Comparison of ENCODE assay signal across 8 cellular contexts in the genomic region with DNA sequence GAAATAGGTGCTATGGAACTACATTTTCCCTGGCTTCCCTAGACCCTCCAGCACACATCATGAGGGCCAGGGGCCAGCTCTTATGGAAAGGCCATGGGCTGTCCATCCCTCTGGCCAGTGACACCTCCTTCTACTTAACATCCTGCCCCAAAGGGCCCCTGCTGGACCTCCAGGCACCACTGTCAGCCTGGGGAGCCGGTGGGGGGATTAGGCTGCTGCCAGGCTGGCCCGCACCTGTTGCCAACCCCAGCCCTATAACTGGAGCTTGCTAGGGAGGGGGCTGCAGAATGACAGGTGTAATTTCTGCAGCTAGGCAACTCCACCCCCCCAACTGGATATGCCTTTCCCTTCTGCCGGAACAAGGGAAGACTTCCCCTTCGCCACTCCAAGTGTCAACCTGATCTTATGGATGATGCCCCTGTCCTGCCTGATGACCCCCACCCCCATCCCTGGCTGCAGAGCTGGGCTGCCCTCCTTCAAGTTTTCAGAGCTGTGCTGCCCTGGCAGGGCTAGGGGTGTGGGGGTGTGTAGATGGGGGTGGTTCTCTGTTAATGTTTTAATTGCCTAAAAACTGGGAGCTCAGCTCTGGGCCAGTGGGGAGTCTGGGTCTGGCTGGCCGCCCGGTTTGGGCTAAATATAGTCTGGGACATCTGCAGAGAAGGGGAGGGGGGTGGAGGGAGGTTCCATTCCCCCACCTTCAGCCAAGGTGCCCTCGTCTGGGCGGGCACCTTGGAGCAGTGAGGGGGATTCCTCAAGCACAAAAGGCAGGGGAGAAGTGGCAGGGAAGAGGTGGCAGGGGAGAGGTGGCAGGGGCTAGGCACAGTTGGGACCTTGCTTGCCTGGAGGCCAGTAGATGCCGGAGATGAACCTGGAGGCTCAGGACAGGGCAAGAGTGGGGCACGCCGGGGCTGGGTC. TPM values are rescaled to one million over a fixed set of nuclear protein-coding genes. Genes with fewer than 3 reads are reported as not detected.
A peak's percentile ranks its signal among the peaks of the same experiment; 100 is the strongest.
DNase-seq lines count a peak whose midpoint lies in the region; ATAC-seq, FAIRE-seq and TF ChIP-seq lines count a peak whose summit lies in the region.

No MANE protein-coding gene starts in this region.

- peak overlapping the region; percentile 92 for H2BK120ac ChIP-seq in IMR-90 (ENCODE audit: low read depth, low read length)

- H3K36me3 Mint-ChIP-seq in brain (no peaks in the 10 kb centered on the region), mesothelial cell of epicardium (no peaks in the 10 kb centered on the region)

- FAIRE-seq in A549 (lab: Jason Lieb, UNC) = no peak

- TF ChIP-seq EP300 in A549 (IDR thresholded peaks at IDR 0.05) = no peak

- peak overlapping the region; percentile 98 for H2AK9ac ChIP-seq in IMR-90 (replicated peaks; ENCODE audit: low read depth, low read length, poor library complexity)

- peak overlapping the region; percentile 35; the same call in 1 of the 2 replicates for H3K56ac ChIP-seq in IMR-90 (ENCODE audit: extremely low read depth, insufficient read depth, low read length)

- H4K8ac ChIP-seq in IMR-90 (ENCODE audit: low read depth in 2 of 2, low read length in 2 of 2) = peak overlapping the region; percentile 83 to 99

- peak overlapping the region; percentile 90 for H2BK5ac ChIP-seq in IMR-90 (ENCODE audit: low read depth, low read length, poor library complexity, severe bottlenecking)

- H3K4me2 ChIP-seq in A549 (peak overlapping the region; percentile 99), IMR-90 (ENCODE audit: low read depth, low read length) (peak overlapping the region; percentile 87)

- no peak for TF ChIP-seq CTCF in A549 (IDR thresholded peaks at IDR 0.05)
- TF ChIP-seq CTCF in IMR-90 (conservative IDR thresholded peaks at IDR 0.05; ENCODE audit: low read depth, low read length) = no peak
- no peak for TF ChIP-seq CTCF in brain (conservative IDR thresholded peaks at IDR 0.05)
- TF ChIP-seq CTCF in mesothelial cell of epicardium (IDR thresholded peaks at IDR 0.05; ENCODE audit: unreplicated experiment) = no peak

- H3K79me1 ChIP-seq in IMR-90 (ENCODE audit: low read depth in 1 of 2, low read length in 2 of 2) = peaks cover 17 to 92% of the 10 kb centered on the region in 2 experiments

- H2BK20ac ChIP-seq in IMR-90 (ENCODE audit: low read depth, low read length) = peak overlapping the region; percentile 78

- intact Hi-C loops in IMR-90 (cut with micrococcal nuclease) = no loop called here

- H3K9me3 Mint-ChIP-seq in brain (no peaks in the 10 kb centered on the region), mesothelial cell of epicardium (no peaks in the 10 kb centered on the region)

- TF ChIP-seq POLR2A in A549 (IDR thresholded peaks at IDR 0.05; ENCODE audit: low read length) (no peak), IMR-90 (IDR thresholded peaks at IDR 0.05; ENCODE audit: low read depth, low read length) (no peak)

- peak overlapping the region; percentile 49 for H3K9ac ChIP-seq in IMR-90 (ENCODE audit: low read depth, low read length)

- H3K23ac ChIP-seq in IMR-90 (ENCODE audit: low read depth, low read length) = peak overlapping the region; percentile 98

- CTCF ChIA-PET in A549 (lab: Yijun Ruan, JAX) (interaction anchor here (39.2 to 50.4 kb wide), 2 partner anchors 19 to 36 kb away, joined by 1069 to 2395 read pairs; a partner anchor contains a TSS), IMR-90 (lab: Yijun Ruan, JAX) (interaction anchor here (1.1 to 2.1 kb wide), 2 partner anchors 17 to 19 kb away, joined by 3 to 6 read pairs; no protein-coding TSS in a partner anchor)

- H3K27ac Mint-ChIP-seq in brain (peak overlapping the region; percentile 31 to 96 (median 88)), mesothelial cell of epicardium (peak overlapping the region; percentile 94)

- H3K9me1 ChIP-seq in IMR-90 (ENCODE audit: insufficient read depth, low read length) = peaks cover 39% of the 10 kb centered on the region

- H3K4ac ChIP-seq in IMR-90 (ENCODE audit: low read depth, low read length) = peak overlapping the region; percentile 98

- H3K36me3 ChIP-seq in IMR-90 (ENCODE audit: control insufficient read depth, insufficient read depth, low read length) = no peaks in the 10 kb centered on the region

- H3K4me3 Mint-ChIP-seq in brain (peak overlapping the region; percentile 28 to 98 (median 90)), mesothelial cell of epicardium (peak overlapping the region; percentile 15)

- H4K91ac ChIP-seq in IMR-90 (ENCODE audit: insufficient read depth, low read depth, low read length) = peak overlapping the region; percentile 96

- H3K4me3 ChIP-seq in A549 = peak overlapping the region; percentile 9; the same call in 1 of the 3 replicates
- peak overlapping the region; percentile 14 for H3K4me3 ChIP-seq in IMR-90 (ENCODE audit: insufficient read depth, low read depth, low read length)

- TF ChIP-seq RAD21 in A549 (conservative IDR thresholded peaks at IDR 0.05 in 1 of 2, IDR thresholded peaks at IDR 0.05 in 1 of 2) (no peak), IMR-90 (IDR thresholded peaks at IDR 0.05; ENCODE audit: low read length) (no peak)

- BruUV-seq in IMR-90 (replicated peaks; lab: Mats Ljungman, UMichigan) = no TSS peak

- dilution Hi-C loops in IMR-90 (cut with HindIII; ENCODE audit: low sequenced_read_pairs, unreplicated experiment) = no loop called here

- H3K27me3 Mint-ChIP-seq in brain = no peaks in the 10 kb centered on the region
- H3K27me3 Mint-ChIP-seq in mesothelial cell of epicardium (ENCODE audit: low read depth) = no peaks in the 10 kb centered on the region

- ATAC-seq in A549 = no peak
- no peak for ATAC-seq in IMR-90 (ENCODE audit: low read depth)
- ATAC-seq in GM21360 (IDR thresholded peaks at IDR 0.05; ENCODE audit: unreplicated experiment) = no peak
- no peak for ATAC-seq in GM18868 (IDR thresholded peaks at IDR 0.05; ENCODE audit: unreplicated experiment)

- peaks cover 65% of the 10 kb centered on the region for H4K20me1 ChIP-seq in IMR-90 (ENCODE audit: insufficient read depth, low read length)

- no peaks in the 10 kb centered on the region for H3K27me3 ChIP-seq in IMR-90 (ENCODE audit: control insufficient read depth, insufficient read depth, low read length)

- peak overlapping the region; percentile 99 for H2AK5ac ChIP-seq in IMR-90 (ENCODE audit: low read depth, low read length)

- peak overlapping the region; percentile 96 for H3K14ac ChIP-seq in IMR-90 (replicated peaks; ENCODE audit: low read depth, low read length)

- H3K4me1 ChIP-seq in A549 (peaks cover 87% of the 10 kb centered on the region), IMR-90 (ENCODE audit: control insufficient read depth, insufficient read depth, low read length) (peaks cover 59% of the 10 kb centered on the region)

- in situ Hi-C loops in IMR-90 (cut with MboI; ENCODE audit: low sequenced_read_pairs) = no loop called here

- POLR2A ChIA-PET in A549 (lab: Yijun Ruan, JAX) (interaction anchor here (1.4 kb wide), 1 partner anchor 19 kb away, joined by 3 read pairs; no protein-coding TSS in a partner anchor), IMR-90 (lab: Charles Lee; ENCODE audit: unreplicated experiment) (no interaction called here)

- peak overlapping the region; percentile 67 to 95 for H3K27ac ChIP-seq in A549
- peak overlapping the region; percentile 78 for H3K27ac ChIP-seq in IMR-90 (ENCODE audit: insufficient read depth, low read length)

- peak overlapping the region; percentile 92 for H2AFZ ChIP-seq in IMR-90 (replicated peaks; ENCODE audit: low read length, poor library complexity)

- peak overlapping the region; percentile 75 for H3K18ac ChIP-seq in IMR-90 (ENCODE audit: low read depth, low read length)

- H2BK15ac ChIP-seq in IMR-90 (ENCODE audit: low read depth, low read length) = peak overlapping the region; percentile 79; the same call in 2 of the 3 replicates

- H3K9me3 ChIP-seq in A549 (no peaks in the 10 kb centered on the region), IMR-90 (ENCODE audit: control insufficient read depth, insufficient read depth, low read length) (no peaks in the 10 kb centered on the region)

- H4K5ac ChIP-seq in IMR-90 (ENCODE audit: low read depth, low read length) = peak overlapping the region; percentile 87

- peaks cover 88% of the 10 kb centered on the region for H3K4me1 Mint-ChIP-seq in brain
- H3K4me1 Mint-ChIP-seq in mesothelial cell of epicardium = peaks cover 65% of the 10 kb centered on the region

- DNase-seq in A549 (ENCODE audit: low read depth in 1 of 2, low spot score in 1 of 2) (no peak), IMR-90 (no peak), mesothelial cell of epicardium (ENCODE audit: low spot score in 2 of 2, unreplicated experiment in 2 of 2) (no peak), COLO668 (lab: John Stamatoyannopoulos, UW; ENCODE audit: unreplicated experiment) (no peak), GOT3 (lab: John Stamatoyannopoulos, UW) (no peak)

- 71% methylated on average over 11 of the region's 11 CpGs for WGBS in A549 (ENCODE audit: missing lambda C conversion rate)
- no CpG with 5 or more reads among the region's 11 CpGs for WGBS in IMR-90 (ENCODE audit: extremely low coverage in 2 of 2, insufficient read length in 1 of 2), 2 experiments

RNA-seq across cellular contexts. Expression of a gene that starts 12.8 kb away (rescaled TPM):
- polyA plus RNA-seq in A549 (2011; rRNA removed) (8.6 and 9.9 TPM in 2 replicates), A549 (2017; fragmentation: RNase III; extraction: RNeasy Plus Mini Kit Qiagen cat#74134 plus additional on column Dnase treatment) (17.2 to 18.5 TPM (median 17.9 TPM) in 3 replicates), IMR-90 (2012; rRNA removed) (12.7 and 13.6 TPM in 2 replicates), brain (ENCODE audit: insufficient read depth, low read depth, low replicate concordance) (26.2 TPM)
- 6.5 and 11.0 TPM in 2 replicates for polyA plus RNA-seq in A549 (2012; cell fraction: cytosol; rRNA removed)
- polyA plus RNA-seq in A549 (2012; cell fraction: nucleus; rRNA removed) = 17.6 and 21.1 TPM in 2 replicates
- polyA minus RNA-seq in A549 (2011; rRNA and poly(A)+ RNA removed) = 11.6 and 12.9 TPM in 2 replicates
- total RNA-seq in IMR-90 (2012; rRNA removed) (7.2 and 9.0 TPM in 2 replicates), mesothelial cell of epicardium (74.0 to 80.8 TPM (median 79.6 TPM) in 3 replicates)
- 11.3 and 18.9 TPM in 2 replicates for polyA plus RNA-seq in IMR-90 (2012; cell fraction: cytosol; rRNA removed)
- 11.5 and 14.7 TPM in 2 replicates for polyA plus RNA-seq in IMR-90 (2012; cell fraction: nucleus; rRNA removed; ENCODE audit: low replicate concordance)

RNA-seq across cellular contexts. Expression of a gene that starts 34.1 kb away (rescaled TPM):
- polyA plus RNA-seq in A549 (2011; rRNA removed) = 71.4 and 79.5 TPM in 2 replicates
- 41.7 and 44.4 TPM in 2 replicates for polyA plus RNA-seq in A549 (2012; cell fraction: cytosol; rRNA removed)
- 29.8 and 45.7 TPM in 2 replicates for polyA plus RNA-seq in A549 (2012; cell fraction: nucleus; rRNA removed)
- 66.6 to 67.5 TPM (median 67.0 TPM) in 3 replicates for polyA plus RNA-seq in A549 (2017; fragmentation: RNase III; extraction: RNeasy Plus Mini Kit Qiagen cat#74134 plus additional on column Dnase treatment)
- polyA minus RNA-seq in A549 (2011; rRNA and poly(A)+ RNA removed) = 27.0 and 28.3 TPM in 2 replicates
- total RNA-seq in IMR-90 (2012; rRNA removed) = 25.6 and 27.8 TPM in 2 replicates
- polyA plus RNA-seq in IMR-90 (2012; rRNA removed) = 13.8 and 15.3 TPM in 2 replicates
- 4.2 and 16.4 TPM in 2 replicates for polyA plus RNA-seq in IMR-90 (2012; cell fraction: cytosol; rRNA removed)
- 3.9 and 9.1 TPM in 2 replicates for polyA plus RNA-seq in IMR-90 (2012; cell fraction: nucleus; rRNA removed; ENCODE audit: low replicate concordance)
- polyA plus RNA-seq in brain (ENCODE audit: insufficient read depth, low read depth, low replicate concordance) = 23.2 TPM
- 16.4 to 18.9 TPM (median 16.8 TPM) in 3 replicates for total RNA-seq in mesothelial cell of epicardium

RNA-seq across cellular contexts. Expression of a gene that starts 42.8 kb away (rescaled TPM):
- 0.09 TPM in 1 of 2 replicates, not detected in the other for polyA plus RNA-seq in A549 (2011; rRNA removed)
- polyA plus RNA-seq in A549 (2012; cell fraction: cytosol; rRNA removed) = 0.21 and 0.41 TPM in 2 replicates
- polyA plus RNA-seq in A549 (2012; cell fraction: nucleus; rRNA removed) = 0.36 and 0.82 TPM in 2 replicates
- polyA plus RNA-seq in A549 (2017; fragmentation: RNase III; extraction: RNeasy Plus Mini Kit Qiagen cat#74134 plus additional on column Dnase treatment) = 0.40 to 1.2 TPM (median 0.70 TPM) in 3 replicates
- polyA minus RNA-seq in A549 (2011; rRNA and poly(A)+ RNA removed) = not detected in 2 replicates
- total RNA-seq in IMR-90 (2012; rRNA removed) = not detected in 2 replicates
- polyA plus RNA-seq in IMR-90 (2012; rRNA removed) = 0.10 and 0.39 TPM in 2 replicates
- 0.11 and 1.0 TPM in 2 replicates for polyA plus RNA-seq in IMR-90 (2012; cell fraction: cytosol; rRNA removed)
- 0.80 and 0.91 TPM in 2 replicates for polyA plus RNA-seq in IMR-90 (2012; cell fraction: nucleus; rRNA removed; ENCODE audit: low replicate concordance)
- polyA plus RNA-seq in brain (ENCODE audit: insufficient read depth, low read depth, low replicate concordance) = not detected
- 0.27 TPM in 1 of 3 replicates, not detected in the others for total RNA-seq in mesothelial cell of epicardium
